Comparison of ENCODE assay signal across 9 cellular contexts in genomic region chr10:124735491-124736286, GRCh38. TPM values are rescaled to one million over a fixed set of nuclear protein-coding genes. Genes with fewer than 3 reads are reported as not detected.
A peak's percentile ranks its signal among the peaks of the same experiment; 100 is the strongest.
DNase-seq lines count a peak whose midpoint lies in the region; ATAC-seq and TF ChIP-seq lines count a peak whose summit lies in the region.
"Had no signal": no experiment of that assay in that cellular context is flagged by ENCODE, and none has a peak within 500 bp of the region (broad histone marks: within the 10 kb centered on the region; RNA-seq: fewer than 3 reads in every experiment).

No MANE protein-coding gene starts in this region.

- no peaks in the 10 kb centered on the region for H3K27me3 ChIP-seq in right atrium auricular region
- H3K27me3 ChIP-seq in effector memory CD4-positive, alpha-beta T cell (replicated peaks; ENCODE audit: control insufficient read depth, insufficient read depth, low read length, poor library complexity, severe bottlenecking) = no peaks in the 10 kb centered on the region
- no peaks in the 10 kb centered on the region for H3K27me3 ChIP-seq in uterus

- H3K4me1 ChIP-seq in right atrium auricular region (peaks cover 0 to 100% of the 10 kb centered on the region in 2 donors), uterus (peaks cover 21 to 59% of the 10 kb centered on the region in 2 donors)
- peaks cover 99% of the 10 kb centered on the region for H3K4me1 ChIP-seq in effector memory CD4-positive, alpha-beta T cell (ENCODE audit: control insufficient read depth, insufficient read depth, low read length, poor library complexity, severe bottlenecking)

- TF ChIP-seq CTCF in right atrium auricular region (IDR thresholded peaks at IDR 0.05) (no peak), nephron (IDR thresholded peaks at IDR 0.05; ENCODE audit: unreplicated experiment in 3 of 3) (no peak), uterus (IDR thresholded peaks at IDR 0.05) (no peak)

- H3K9me3 Mint-ChIP-seq in nephron = no peaks in the 10 kb centered on the region

- H3K27me3 Mint-ChIP-seq in nephron (ENCODE audit: low read depth) = peaks cover 3% of the 10 kb centered on the region

- H3K9me3 ChIP-seq in right atrium auricular region (no peaks in the 10 kb centered on the region), uterus (no peaks in the 10 kb centered on the region)
- H3K9me3 ChIP-seq in effector memory CD4-positive, alpha-beta T cell (ENCODE audit: control insufficient read depth, low read length) = no peaks in the 10 kb centered on the region

- peaks cover 9% of the 10 kb centered on the region for H3K36me3 Mint-ChIP-seq in nephron (ENCODE audit: low read depth)

- peak overlapping the region; percentile 78 to 79 for H3K27ac ChIP-seq in right atrium auricular region
- H3K27ac ChIP-seq in effector memory CD4-positive, alpha-beta T cell (ENCODE audit: insufficient read depth, low read length, poor library complexity, severe bottlenecking) = peak overlapping the region; percentile 80
- H3K27ac ChIP-seq in uterus = peak overlapping the region; percentile 88 to 92

- peak overlapping the region; percentile 10 to 70 (median 34) for H3K4me3 Mint-ChIP-seq in nephron

- H3K4me3 ChIP-seq in right atrium auricular region (peak overlapping the region in 1 of 2 donors; percentile 6), uterus (no peak overlapping the region)
- H3K4me3 ChIP-seq in effector memory CD4-positive, alpha-beta T cell (ENCODE audit: insufficient read depth, low read depth, low read length, poor library complexity, severe bottlenecking) = no peak overlapping the region

- no peak for TF ChIP-seq POLR2A in uterus (IDR thresholded peaks at IDR 0.05)

- intact Hi-C loops in cardiac septum (cut with DNase I) (loop anchor here (5.0 to 10.0 kb wide), 2 partner anchors 51 to 88 kb away; no protein-coding TSS in a partner anchor), uterus (cut with DNase I; ENCODE audit: low total_unique reads) (loop anchor here (2.0 to 5.0 kb wide), 2 partner anchors 31 to 193 kb away; no protein-coding TSS in a partner anchor)

- no peaks in the 10 kb centered on the region for H3K36me3 ChIP-seq in right atrium auricular region
- H3K36me3 ChIP-seq in effector memory CD4-positive, alpha-beta T cell (ENCODE audit: control insufficient read depth, insufficient read depth, low read length) = no peaks in the 10 kb centered on the region
- no peaks in the 10 kb centered on the region for H3K36me3 ChIP-seq in uterus

- peak overlapping the region; percentile 82 to 99 (median 93) for H3K27ac Mint-ChIP-seq in nephron

- ATAC-seq in HG03175 (IDR thresholded peaks at IDR 0.05; ENCODE audit: unreplicated experiment) = no peak

- H3K4me1 Mint-ChIP-seq in nephron = peaks cover 82% of the 10 kb centered on the region

- DNase-seq in right atrium auricular region (ENCODE audit: low spot score) (peak; percentile 52), cardiac septum (ENCODE audit: low spot score) (no peak), uterus (peak in 1 of 2 donors; percentile 17), NCI-H2029 treated with DMSO at 0.1 percent for 48 hours (lab: John Stamatoyannopoulos, UW) (no peak), iPS-NIHi11 (ENCODE audit: low spot score) (no peak)
- no peak for DNase-seq in effector memory CD4-positive, alpha-beta T cell
- DNase-seq: NCI-H1092 treated with DMSO at 0.1 percent for 48 hours had no signal

RNA-seq across cellular contexts. Expression of gene FAM53B, which starts 8.5 kb away (rescaled TPM):
- total RNA-seq in right atrium auricular region = 10 to 100 TPM; 30.3 to 31.1 TPM
- total RNA-seq in cardiac septum = 18.5 TPM
- 10 to 100 TPM; 10.9 to 94.3 (median 67.8) TPM for total RNA-seq in uterus

RNA-seq across cellular contexts. Expression of gene EEF1AKMT2, which starts 56.0 kb away (rescaled TPM):
- total RNA-seq in right atrium auricular region (10 to 100 TPM in 1 of 2 donors, 1 to 10 TPM in 1; 9.6 to 10.2 TPM), cardiac septum (14.6 TPM), uterus (10 to 100 TPM; 17.9 to 60.6 (median 40.7) TPM)
